In genomic region chr20:33666293-33667244, GRCh38 we compare ENCODE assay signal across 1 cellular context.
TF ChIP-seq lines count a peak whose summit lies in the region.

Gene ACTL10, plus strand, starts transcription at chr20:33666943. Its CDS starts 555 bp downstream, at chr20:33667498.

TF ChIP-seq in GM12878, 131 proteins besides CTCF, POLR2A, EP300 and RAD21 (continued from another document):
- 0 out of 2 replicates have a peak, but pooled peaks have one; percentile 1 for TF ChIP-seq SPI1 (IDR thresholded peaks at IDR 0.05; ENCODE audit: borderline replicate concordance, insufficient read depth, low read depth, low read length)
- peak; percentile 52; the same call in 1 of the 2 replicates for TF ChIP-seq NBN (IDR thresholded peaks at IDR 0.05)
- TF ChIP-seq MXI1 (IDR thresholded peaks at IDR 0.05; ENCODE audit: low read depth, low read length): peak; percentile 64; the same call in 1 of the 2 replicates
- no peak for TF ChIP-seq CEBPZ (IDR thresholded peaks at IDR 0.05; ENCODE audit: low read depth, low read length)
- TF ChIP-seq ZBED1 (IDR thresholded peaks at IDR 0.05; ENCODE audit: borderline replicate concordance): no peak
- peak; percentile 70 for TF ChIP-seq MAX (IDR thresholded peaks at IDR 0.05; ENCODE audit: low read depth, low read length)
- 0 out of 2 replicates have a peak, but pooled peaks have one; percentile 16 for TF ChIP-seq PKNOX1 (IDR thresholded peaks at IDR 0.05)
- peak in 1 of 2 experiments; percentile 48; a peak in 1 of 3 replicates for TF ChIP-seq EGR1 (IDR thresholded peaks at IDR 0.05; ENCODE audit: borderline replicate concordance in 1 of 2, low read depth in 2 of 2, low read length in 2 of 2)
- TF ChIP-seq ATF2 (IDR thresholded peaks at IDR 0.05; ENCODE audit: low read length): no peak
- no peak for TF ChIP-seq PAX8 (IDR thresholded peaks at IDR 0.05)
- no peak for TF ChIP-seq ZNF207 (IDR thresholded peaks at IDR 0.05; ENCODE audit: borderline replicate concordance)
- no peak for TF ChIP-seq RAD51 (IDR thresholded peaks at IDR 0.05)
- no peak for TF ChIP-seq IRF4 (IDR thresholded peaks at IDR 0.05; ENCODE audit: low read depth, low read length)
- peak; percentile 60 for TF ChIP-seq EED (IDR thresholded peaks at IDR 0.05; ENCODE audit: low read depth)
- TF ChIP-seq CREB1 (IDR thresholded peaks at IDR 0.05; ENCODE audit: low read depth): no peak
- TF ChIP-seq LARP7 (IDR thresholded peaks at IDR 0.05): peak; percentile 91
- 0 out of 2 replicates have a peak, but pooled peaks have one; percentile 14 for TF ChIP-seq YY1 (IDR thresholded peaks at IDR 0.05; ENCODE audit: low read depth, low read length)
- peak; percentile 80 for TF ChIP-seq HDGF (IDR thresholded peaks at IDR 0.05)
- 0 out of 2 replicates have a peak, but pooled peaks have one; percentile 18 for TF ChIP-seq DPF2 (IDR thresholded peaks at IDR 0.05)
- no peak for TF ChIP-seq SREBF1 (IDR thresholded peaks at IDR 0.05; ENCODE audit: low read length)
- TF ChIP-seq GATAD2B (conservative IDR thresholded peaks at IDR 0.05; ENCODE audit: low read depth): 0 out of 2 replicates have a peak, but pooled peaks have one; percentile 49
- TF ChIP-seq BHLHE40 (IDR thresholded peaks at IDR 0.05; ENCODE audit: borderline replicate concordance in 1 of 2, low read depth in 2 of 2, low read length in 1 of 2): 0 out of 4 replicates have a peak, but pooled peaks of 1 of the 2 experiments have one; percentile 23
- peak; percentile 60; the same call in 1 of the 2 replicates for TF ChIP-seq RB1 (IDR thresholded peaks at IDR 0.05; ENCODE audit: borderline replicate concordance)
